Comparison of ENCODE assay signal across 1 cellular context in the genomic region with DNA sequence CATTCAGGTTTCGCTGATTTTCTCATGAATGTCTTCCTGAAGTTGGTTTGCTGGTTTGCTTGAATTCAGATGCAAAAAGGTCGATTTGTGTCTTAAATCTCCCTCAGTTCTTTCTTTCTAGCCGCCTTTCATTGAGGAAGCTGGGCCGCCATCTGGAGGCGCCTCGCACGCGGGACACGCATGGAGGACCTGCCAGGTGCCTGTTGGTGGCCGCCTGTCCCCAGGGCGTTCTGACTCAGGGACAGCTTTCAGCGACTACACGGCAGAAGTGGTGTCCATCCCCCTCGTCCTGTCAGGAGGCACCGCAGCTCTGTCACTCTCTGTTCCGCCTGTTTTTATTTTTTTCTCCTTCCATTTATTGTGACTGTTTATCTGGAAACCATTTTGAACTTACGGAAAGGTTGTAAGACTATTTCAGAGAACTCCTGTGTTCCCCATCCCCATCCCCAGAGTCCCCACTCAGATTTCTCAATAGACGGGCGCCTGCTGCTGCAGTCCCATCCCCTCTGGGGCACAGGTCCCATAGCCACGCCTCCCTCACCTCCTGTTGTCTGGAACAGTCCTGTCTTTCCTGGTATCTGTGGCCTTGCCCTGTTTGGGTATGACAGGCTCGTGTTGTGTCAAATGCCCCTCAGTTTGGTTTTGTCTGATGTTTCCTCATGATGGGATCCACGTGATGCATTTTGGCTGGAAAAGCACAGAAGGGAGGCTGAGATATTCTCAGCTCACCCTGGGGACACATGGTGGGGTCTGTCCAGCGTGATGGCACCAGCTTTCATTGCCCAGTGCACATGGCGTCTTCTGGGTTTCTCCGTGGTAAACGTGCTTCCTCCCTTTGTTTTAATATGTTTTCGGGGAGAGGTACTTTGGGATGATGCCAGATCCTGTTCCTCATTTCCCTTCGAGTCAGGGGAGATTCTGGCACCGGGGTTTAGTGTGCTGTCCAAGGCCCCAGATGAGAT.
TF ChIP-seq lines count a peak whose summit lies in the region.

No MANE protein-coding gene starts in this region.

TF ChIP-seq in HepG2, 621 proteins besides CTCF, POLR2A, EP300 and RAD21:
- TF ChIP-seq, protein P1, sequence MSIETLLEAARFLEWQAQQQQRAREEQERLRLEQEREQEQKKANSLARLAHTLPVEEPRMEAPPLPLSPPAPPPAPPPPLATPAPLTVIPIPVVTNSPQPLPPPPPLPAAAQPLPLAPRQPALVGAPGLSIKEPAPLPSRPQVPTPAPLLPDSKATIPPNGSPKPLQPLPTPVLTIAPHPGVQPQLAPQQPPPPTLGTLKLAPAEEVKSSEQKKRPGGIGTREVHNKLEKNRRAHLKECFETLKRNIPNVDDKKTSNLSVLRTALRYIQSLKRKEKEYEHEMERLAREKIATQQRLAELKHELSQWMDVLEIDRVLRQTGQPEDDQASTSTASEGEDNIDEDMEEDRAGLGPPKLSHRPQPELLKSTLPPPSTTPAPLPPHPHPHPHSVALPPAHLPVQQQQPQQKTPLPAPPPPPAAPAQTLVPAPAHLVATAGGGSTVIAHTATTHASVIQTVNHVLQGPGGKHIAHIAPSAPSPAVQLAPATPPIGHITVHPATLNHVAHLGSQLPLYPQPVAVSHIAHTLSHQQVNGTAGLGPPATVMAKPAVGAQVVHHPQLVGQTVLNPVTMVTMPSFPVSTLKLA (IDR thresholded peaks at IDR 0.05), result peak; percentile 76
- TF ChIP-seq NCOA5 (CRISPR knock-in tag; IDR thresholded peaks at IDR 0.05) (no peak), ZNF563 (CRISPR knock-in tag; IDR thresholded peaks at IDR 0.05) (no peak), MYC (CRISPR knock-in tag; IDR thresholded peaks at IDR 0.05; ENCODE audit: borderline replicate concordance) (0 out of 2 replicates have a peak, but pooled peaks have one; percentile 16), REPIN1 (CRISPR knock-in tag; IDR thresholded peaks at IDR 0.05; ENCODE audit: borderline replicate concordance, low read depth) (no peak), EZH2 (conservative IDR thresholded peaks at IDR 0.05; ENCODE audit: low read depth, low read length) (no peak)
- TF ChIP-seq, protein P2, sequence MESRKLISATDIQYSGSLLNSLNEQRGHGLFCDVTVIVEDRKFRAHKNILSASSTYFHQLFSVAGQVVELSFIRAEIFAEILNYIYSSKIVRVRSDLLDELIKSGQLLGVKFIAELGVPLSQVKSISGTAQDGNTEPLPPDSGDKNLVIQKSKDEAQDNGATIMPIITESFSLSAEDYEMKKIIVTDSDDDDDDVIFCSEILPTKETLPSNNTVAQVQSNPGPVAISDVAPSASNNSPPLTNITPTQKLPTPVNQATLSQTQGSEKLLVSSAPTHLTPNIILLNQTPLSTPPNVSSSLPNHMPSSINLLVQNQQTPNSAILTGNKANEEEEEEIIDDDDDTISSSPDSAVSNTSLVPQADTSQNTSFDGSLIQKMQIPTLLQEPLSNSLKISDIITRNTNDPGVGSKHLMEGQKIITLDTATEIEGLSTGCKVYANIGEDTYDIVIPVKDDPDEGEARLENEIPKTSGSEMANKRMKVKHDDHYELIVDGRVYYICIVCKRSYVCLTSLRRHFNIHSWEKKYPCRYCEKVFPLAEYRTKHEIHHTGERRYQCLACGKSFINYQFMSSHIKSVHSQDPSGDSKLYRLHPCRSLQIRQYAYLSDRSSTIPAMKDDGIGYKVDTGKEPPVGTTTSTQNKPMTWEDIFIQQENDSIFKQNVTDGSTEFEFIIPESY (CRISPR knock-in tag; IDR thresholded peaks at IDR 0.05), result peak; percentile 75
